8 cellular contexts compared by ENCODE assay signal in genomic region chr5:140639093-140639821, GRCh38. TPM values are rescaled to one million over a fixed set of nuclear protein-coding genes. Genes with fewer than 3 reads are reported as not detected.
A peak's percentile ranks its signal among the peaks of the same experiment; 100 is the strongest.
DNase-seq lines count a peak whose midpoint lies in the region; ATAC-seq and TF ChIP-seq lines count a peak whose summit lies in the region.

TSS of gene TMCO6 (plus strand) at chr5:140639451. CDS start at chr5:140639528, 77 bp downstream.

- peak within 1 kb of the TSS; percentile 97 for H3K27ac Mint-ChIP-seq in activated T-helper 1 cell treated with anti-CD3 and anti-CD28 coated beads, Interleukin-12 subunit alpha, Interleukin-12 subunit beta, Interleukin-2, Interleukin-4 antibody, amounts not matched to agents 30 ng/mL and 10 ng/mL and 1 ng/mL, durations not matched to agents 14 hours and 24 hours and 36 hours
- peak within 1 kb of the TSS; percentile 85 to 100 (median 98) for H3K27ac Mint-ChIP-seq in naive thymus-derived CD8-positive, alpha-beta T cell

- H3K9me3 Mint-ChIP-seq in activated T-helper 1 cell treated with anti-CD3 and anti-CD28 coated beads, Interleukin-12 subunit alpha, Interleukin-12 subunit beta, Interleukin-2, Interleukin-4 antibody, amounts not matched to agents 30 ng/mL and 10 ng/mL and 1 ng/mL, durations not matched to agents 14 hours and 24 hours and 36 hours = no peaks in the 10 kb centered on the region
- H3K9me3 Mint-ChIP-seq in naive thymus-derived CD8-positive, alpha-beta T cell = no peaks in the 10 kb centered on the region

- peaks cover 5% of the 10 kb centered on the region; the same call in 1 of the 2 replicates for H3F3A ChIP-seq in DOHH2 (ENCODE audit: control insufficient read depth, insufficient read depth)

- H3K4me1 Mint-ChIP-seq in activated T-helper 1 cell treated with anti-CD3 and anti-CD28 coated beads, Interleukin-12 subunit alpha, Interleukin-12 subunit beta, Interleukin-2, Interleukin-4 antibody, amounts not matched to agents 30 ng/mL and 10 ng/mL and 1 ng/mL, durations not matched to agents 14 hours and 24 hours and 36 hours (ENCODE audit: low read depth) = peaks cover 30% of the 10 kb centered on the region
- peaks cover 23 to 47% (median 43%) of the 10 kb centered on the region in 4 donors for H3K4me1 Mint-ChIP-seq in naive thymus-derived CD8-positive, alpha-beta T cell

- H4K20me1 ChIP-seq in DOHH2 (ENCODE audit: control insufficient read depth, insufficient read depth, low read depth, low read length) = no peaks in the 10 kb centered on the region
- H4K20me1 ChIP-seq in fibroblast of lung (ENCODE audit: control insufficient read depth, extremely low read depth, insufficient read depth, low read length) = no peaks in the 10 kb centered on the region

- DNase-seq in Kasumi-1 (lab: John Stamatoyannopoulos, UW) = peak; percentile 94 to 95
- peak; percentile 95 for DNase-seq in RKO (ENCODE audit: low spot score)
- DNase-seq in activated T-helper 1 cell treated with anti-CD3 and anti-CD28 coated beads, Interleukin-12 subunit alpha, Interleukin-12 subunit beta, Interleukin-2, Interleukin-4 antibody, amounts not matched to agents 30 ng/mL and 10 ng/mL and 1 ng/mL, durations not matched to agents 14 hours and 24 hours and 36 hours (ENCODE audit: low spot score) = peak; percentile 91
- peak; percentile 88 to 97 for DNase-seq in fibroblast of lung (ENCODE audit: low read depth in 2 of 2)
- DNase-seq in naive thymus-derived CD8-positive, alpha-beta T cell = peak; percentile 85 to 98 (median 94)
- DNase-seq in stimulated activated naive CD4-positive, alpha-beta T cell (lab: John Stamatoyannopoulos, UW) = peak; percentile 91 to 96 (median 93)

- H3K4me2 ChIP-seq in DOHH2 (ENCODE audit: low read length) (peak within 1 kb of the TSS; percentile 90), fibroblast of lung (ENCODE audit: extremely low read depth, insufficient read depth, low read length) (peak within 1 kb of the TSS; percentile 94)

- H3K79me2 ChIP-seq in DOHH2 (ENCODE audit: control insufficient read depth, low read length) = peaks cover 36% of the 10 kb centered on the region
- H3K79me2 ChIP-seq in fibroblast of lung (ENCODE audit: control insufficient read depth, insufficient read depth, low read length) = peaks cover 5% of the 10 kb centered on the region

- POLR2A ChIA-PET in naive thymus-derived CD8-positive, alpha-beta T cell (lab: Charles Lee) = interaction anchor here (0.6 to 2.4 kb wide), 15 partner anchors 8 to 252 kb away, joined by 3 to 16 read pairs (median 5); partner anchors contain the start of genes ANKHD1, APBB3, EIF4EBP3 and HARS1

- peak within 1 kb of the TSS; percentile 93 for H3K4me3 Mint-ChIP-seq in activated T-helper 1 cell treated with anti-CD3 and anti-CD28 coated beads, Interleukin-12 subunit alpha, Interleukin-12 subunit beta, Interleukin-2, Interleukin-4 antibody, amounts not matched to agents 30 ng/mL and 10 ng/mL and 1 ng/mL, durations not matched to agents 14 hours and 24 hours and 36 hours
- H3K4me3 Mint-ChIP-seq in naive thymus-derived CD8-positive, alpha-beta T cell = peak within 1 kb of the TSS; percentile 87 to 96 (median 92)

- H2AFZ ChIP-seq in fibroblast of lung (ENCODE audit: low read length) = peak within 1 kb of the TSS; percentile 86

- H3K27me3 Mint-ChIP-seq in activated T-helper 1 cell treated with anti-CD3 and anti-CD28 coated beads, Interleukin-12 subunit alpha, Interleukin-12 subunit beta, Interleukin-2, Interleukin-4 antibody, amounts not matched to agents 30 ng/mL and 10 ng/mL and 1 ng/mL, durations not matched to agents 14 hours and 24 hours and 36 hours (ENCODE audit: insufficient read depth) = peaks cover 2% of the 10 kb centered on the region
- H3K27me3 Mint-ChIP-seq in naive thymus-derived CD8-positive, alpha-beta T cell = no peaks in the 10 kb centered on the region

- peak; percentile 95 for ATAC-seq in GM21825 (IDR thresholded peaks at IDR 0.05; ENCODE audit: unreplicated experiment)
- ATAC-seq in naive thymus-derived CD8-positive, alpha-beta T cell = peak; percentile 93 to 97

- H3K9me2 ChIP-seq in DOHH2 (replicated peaks; ENCODE audit: control insufficient read depth, low read length) = no peaks in the 10 kb centered on the region

- H3K4me3 ChIP-seq in DOHH2 (ENCODE audit: low read length) (peak within 1 kb of the TSS; percentile 84), fibroblast of lung (replicated peaks in 1 of 4; ENCODE audit: control extremely low read depth in 1 of 4, insufficient read depth in 1 of 4, low read depth in 3 of 4, low read length in 4 of 4) (peak within 1 kb of the TSS; percentile 74 to 83 (median 78))

- H3K36me3 Mint-ChIP-seq in activated T-helper 1 cell treated with anti-CD3 and anti-CD28 coated beads, Interleukin-12 subunit alpha, Interleukin-12 subunit beta, Interleukin-2, Interleukin-4 antibody, amounts not matched to agents 30 ng/mL and 10 ng/mL and 1 ng/mL, durations not matched to agents 14 hours and 24 hours and 36 hours (ENCODE audit: low read depth) = peaks cover 25% of the 10 kb centered on the region
- peaks cover 0 to 18% (median 0%) of the 10 kb centered on the region in 3 donors for H3K36me3 Mint-ChIP-seq in naive thymus-derived CD8-positive, alpha-beta T cell

- H3K27ac ChIP-seq in DOHH2 (ENCODE audit: low read depth, low read length) (peak within 1 kb of the TSS; percentile 47), fibroblast of lung (ENCODE audit: insufficient read depth, low read length) (peak within 1 kb of the TSS; percentile 73)

- intact Hi-C loops in activated T-helper 1 cell treated with anti-CD3 and anti-CD28 coated beads, Interleukin-12 subunit alpha, Interleukin-12 subunit beta, Interleukin-2, Interleukin-4 antibody, amounts not matched to agents 30 ng/mL and 10 ng/mL and 1 ng/mL, durations not matched to agents 14 hours and 24 hours and 36 hours (cut with micrococcal nuclease) = loop anchor here (1.0 to 10.0 kb wide), 11 partner anchors 8 to 524 kb away; partner anchors contain the start of genes ANKHD1, APBB3, EIF4EBP3 and HARS1

- TF ChIP-seq CTCF in DOHH2 (IDR thresholded peaks at IDR 0.05; ENCODE audit: low read depth, low read length, poor library complexity, severe bottlenecking) = peak; percentile 73
- peak; percentile 31 to 45 for TF ChIP-seq CTCF in fibroblast of lung (conservative IDR thresholded peaks at IDR 0.05 in 1 of 2, IDR thresholded peaks at IDR 0.05 in 1 of 2; ENCODE audit: low read depth in 1 of 2, low read length in 2 of 2)

- H3K27me3 ChIP-seq in DOHH2 (ENCODE audit: control insufficient read depth, low read length) (no peaks in the 10 kb centered on the region), fibroblast of lung (ENCODE audit: control insufficient read depth, insufficient read depth, low read length) (no peaks in the 10 kb centered on the region)

- H3K9me3 ChIP-seq in DOHH2 (ENCODE audit: control insufficient read depth, insufficient read depth, low read length) (no peaks in the 10 kb centered on the region), fibroblast of lung (ENCODE audit: control insufficient read depth, insufficient read depth, low read depth, low read length) (no peaks in the 10 kb centered on the region)

- peaks cover 25% of the 10 kb centered on the region for H3K4me1 ChIP-seq in DOHH2 (ENCODE audit: control insufficient read depth, low read length)
- no peaks in the 10 kb centered on the region for H3K4me1 ChIP-seq in fibroblast of lung (ENCODE audit: control insufficient read depth, extremely low read depth, insufficient read depth, low read length)

- peak within 1 kb of the TSS; percentile 85 for H3K9ac ChIP-seq in fibroblast of lung (ENCODE audit: insufficient read depth, low read length)

- H3K36me3 ChIP-seq in DOHH2 (ENCODE audit: control insufficient read depth, low read length) (peaks cover 38% of the 10 kb centered on the region), fibroblast of lung (ENCODE audit: control insufficient read depth, insufficient read depth, low read length) (peaks cover 4% of the 10 kb centered on the region)

RNA-seq across cellular contexts. Expression of gene TMCO6, which starts in this region (rescaled TPM):
- 43.2 and 43.6 TPM in 2 replicates for total RNA-seq in activated T-helper 1 cell treated with anti-CD3 and anti-CD28 coated beads, Interleukin-12 subunit alpha, Interleukin-12 subunit beta, Interleukin-2, Interleukin-4 antibody, amounts not matched to agents 30 ng/mL and 10 ng/mL and 1 ng/mL, durations not matched to agents 14 hours and 24 hours and 36 hours
- 13.6 and 18.0 TPM in 2 replicates for total RNA-seq in fibroblast of lung
- 6.6 and 7.6 TPM in 2 replicates for polyA plus RNA-seq in fibroblast of lung
- polyA plus RNA-seq in fibroblast of lung (2012) = 5.7 and 7.5 TPM in 2 replicates
- 18.3 and 21.3 TPM in 2 replicates for polyA minus RNA-seq in fibroblast of lung (ENCODE audit: low replicate concordance)
- 10 to 100 TPM; 46.3 to 55.8 TPM for total RNA-seq in naive thymus-derived CD8-positive, alpha-beta T cell
- polyA plus RNA-seq in naive thymus-derived CD8-positive, alpha-beta T cell = 10 to 100 TPM; 11.5 to 20.5 (median 13.9) TPM

Comparison
In these comparisons a context has a peak if more than half of its experiments do, and no peak if none do; other contexts are left out.
1. Peak in every context shown above with its lines: DNase-seq, ATAC-seq, H3K4me3 ChIP-seq and H3K27ac ChIP-seq.